Comparison of ENCODE assay signal across 16 cellular contexts in genomic region chr12:112839386-112839972, GRCh38. TPM values are rescaled to one million over a fixed set of nuclear protein-coding genes. Genes with fewer than 3 reads are reported as not detected.
DNase-seq lines count a peak whose midpoint lies in the region; ATAC-seq, FAIRE-seq and TF ChIP-seq lines count a peak whose summit lies in the region.
"Had no signal": no experiment of that assay in that cellular context is flagged by ENCODE, and none has a peak within 500 bp of the region (broad histone marks: within the 10 kb centered on the region; RNA-seq: fewer than 3 reads in every experiment).

No MANE protein-coding gene starts in this region.

- H2AFZ ChIP-seq in astrocyte (ENCODE audit: low read depth, low read length): no peak overlapping the region
- no peak overlapping the region for H2AFZ ChIP-seq in hepatocyte

- H3K4me1 ChIP-seq in HUES64 (ENCODE audit: insufficient read depth, low read length): peaks cover 29% of the 10 kb centered on the region
- H3K4me1 ChIP-seq in astrocyte (ENCODE audit: insufficient read depth, low read length): peaks cover 46% of the 10 kb centered on the region
- peaks cover 16% of the 10 kb centered on the region for H3K4me1 ChIP-seq in hepatocyte (ENCODE audit: insufficient read depth)
- H3K4me1 ChIP-seq: adrenal gland had no signal

- H3K27ac ChIP-seq in HUES64 (ENCODE audit: low read depth, low read length) (peak overlapping the region; percentile 60; the same call in 1 of the 2 replicates), astrocyte (ENCODE audit: low read depth, low read length) (peak overlapping the region; percentile 79), hepatocyte (peak overlapping the region; percentile 73)
- H3K27ac ChIP-seq: adrenal gland had no signal

- H3K4me3 ChIP-seq in AG09309 (ENCODE audit: control insufficient read depth, low read depth, low read length) (no peak overlapping the region), HUES64 (ENCODE audit: low read length) (no peak overlapping the region), astrocyte (ENCODE audit: insufficient read depth, low read depth, low read length) (no peak overlapping the region), hepatocyte (no peak overlapping the region)
- H3K4me3 ChIP-seq: adrenal gland, mucosa of descending colon had no signal

- H3K4me2 ChIP-seq in astrocyte (ENCODE audit: low read length) (peak overlapping the region; percentile 48), hepatocyte (no peak overlapping the region)

- H3K79me2 ChIP-seq in astrocyte (ENCODE audit: insufficient read depth, low read length) (no peaks in the 10 kb centered on the region), hepatocyte (no peaks in the 10 kb centered on the region)

- ATAC-seq in activated T-cell treated with anti-CD3 and anti-CD28 coated beads, Interleukin-2, amount 50 U/mL, for 4 hours: no peak
- no peak for ATAC-seq in GM19455 (IDR thresholded peaks at IDR 0.05; ENCODE audit: unreplicated experiment)
- ATAC-seq in GM21390 (IDR thresholded peaks at IDR 0.05; ENCODE audit: unreplicated experiment): no peak
- ATAC-seq: mucosa of descending colon had no signal

- H3K27me3 Mint-ChIP-seq in astrocyte (ENCODE audit: low read depth, unreplicated experiment): no peaks in the 10 kb centered on the region
- peaks cover 33% of the 10 kb centered on the region for H3K27me3 Mint-ChIP-seq in activated T-cell treated with anti-CD3 and anti-CD28 coated beads, Interleukin-2, amount 50 U/mL, for 4 hours (ENCODE audit: low read depth)

- no peaks in the 10 kb centered on the region for H3K36me3 ChIP-seq in HUES64 (ENCODE audit: insufficient read depth, low read length)
- no peaks in the 10 kb centered on the region for H3K36me3 ChIP-seq in astrocyte (ENCODE audit: insufficient read depth, low read length)
- H3K36me3 ChIP-seq in hepatocyte (replicated peaks; ENCODE audit: insufficient read depth, low read depth): no peaks in the 10 kb centered on the region
- H3K36me3 ChIP-seq: adrenal gland had no signal

- peaks cover 36% of the 10 kb centered on the region for H3K4me1 Mint-ChIP-seq in astrocyte (ENCODE audit: low read depth, unreplicated experiment)
- H3K4me1 Mint-ChIP-seq in activated T-cell treated with anti-CD3 and anti-CD28 coated beads, Interleukin-2, amount 50 U/mL, for 4 hours (ENCODE audit: low read depth): no peaks in the 10 kb centered on the region

- no peaks in the 10 kb centered on the region for H3K36me3 Mint-ChIP-seq in astrocyte (ENCODE audit: low read depth, unreplicated experiment)
- H3K36me3 Mint-ChIP-seq in activated T-cell treated with anti-CD3 and anti-CD28 coated beads, Interleukin-2, amount 50 U/mL, for 4 hours (ENCODE audit: insufficient read depth): no peaks in the 10 kb centered on the region

- H3K9ac ChIP-seq in HUES64 (ENCODE audit: low read depth, low read length) (no peak overlapping the region), astrocyte (ENCODE audit: low read length) (peak overlapping the region; percentile 50)

- TF ChIP-seq CTCF in AG09309 (IDR thresholded peaks at IDR 0.05; ENCODE audit: control insufficient read depth, insufficient read depth, low read depth, low read length, missing control alignments) (no peak), astrocyte (IDR thresholded peaks at IDR 0.05; ENCODE audit: insufficient read depth, low read depth, low read length) (no peak), hepatocyte (IDR thresholded peaks at IDR 0.05; ENCODE audit: poor library complexity) (no peak)

- H3K9me3 Mint-ChIP-seq in astrocyte (ENCODE audit: unreplicated experiment): no peaks in the 10 kb centered on the region
- no peaks in the 10 kb centered on the region for H3K9me3 Mint-ChIP-seq in activated T-cell treated with anti-CD3 and anti-CD28 coated beads, Interleukin-2, amount 50 U/mL, for 4 hours

- H4K20me1 ChIP-seq in astrocyte (ENCODE audit: insufficient read depth, low read length): no peaks in the 10 kb centered on the region
- H4K20me1 ChIP-seq in hepatocyte (ENCODE audit: insufficient read depth, poor library complexity, severe bottlenecking): no peaks in the 10 kb centered on the region

- no peak for FAIRE-seq in astrocyte (lab: Jason Lieb, UNC)

- H3K27ac Mint-ChIP-seq in astrocyte (ENCODE audit: unreplicated experiment): peak overlapping the region; percentile 98

- DNase-seq in AG09309 (ENCODE audit: low read depth) (peak; percentile 24), astrocyte (ENCODE audit: low read depth) (peak; percentile 78), hepatocyte (ENCODE audit: low spot score) (peak; percentile 64), cerebellum (ENCODE audit: low spot score) (no peak)
- DNase-seq in activated T-cell treated with anti-CD3 and anti-CD28 coated beads, Interleukin-2, amount 50 U/mL, for 4 hours: no peak
- DNase-seq: mucosa of descending colon, NCI-H524 treated with DMSO at 0.1 percent for 48 hours, retina, T1000 had no signal

- no peaks in the 10 kb centered on the region for H3K9me3 ChIP-seq in HUES64 (ENCODE audit: insufficient read depth, low read depth, low read length)
- no peaks in the 10 kb centered on the region for H3K9me3 ChIP-seq in astrocyte (ENCODE audit: insufficient read depth, low read depth, low read length)
- no peaks in the 10 kb centered on the region for H3K9me3 ChIP-seq in hepatocyte (ENCODE audit: low read depth)
- H3K9me3 ChIP-seq: adrenal gland, mucosa of descending colon had no signal

- 84% methylated on average over 5 of the region's 5 CpGs for WGBS in HUES64
- WGBS in hepatocyte (ENCODE audit: low lambda C conversion rate, missing lambda C conversion rate): 62% methylated on average over 5 of the region's 5 CpGs

- H3K9me2 ChIP-seq in hepatocyte (replicated peaks; ENCODE audit: insufficient read depth): no peaks in the 10 kb centered on the region

- H3K27me3 ChIP-seq in HUES64 (ENCODE audit: insufficient read depth, low read length) (no peaks in the 10 kb centered on the region), astrocyte (ENCODE audit: insufficient read depth, low read length) (no peaks in the 10 kb centered on the region), hepatocyte (no peaks in the 10 kb centered on the region)
- H3K27me3 ChIP-seq: adrenal gland had no signal

- H3K4me3 Mint-ChIP-seq in astrocyte (ENCODE audit: unreplicated experiment): no peak overlapping the region
- H3K4me3 Mint-ChIP-seq in activated T-cell treated with anti-CD3 and anti-CD28 coated beads, Interleukin-2, amount 50 U/mL, for 4 hours: no peak overlapping the region

RNA-seq across cellular contexts. Expression of gene RPH3A, which starts 47.9 kb away (rescaled TPM):
- 0.40 TPM for polyA plus RNA-seq in HUES64 (2013, experiment 1 of 2)
- 0.19 TPM for polyA plus RNA-seq in HUES64 (2013, experiment 2 of 2)
- total RNA-seq in astrocyte: not detected in 2 replicates
- total RNA-seq in hepatocyte: not detected in 2 replicates
- not detected in 2 replicates for polyA plus RNA-seq in hepatocyte
- total RNA-seq in activated T-cell treated with anti-CD3 and anti-CD28 coated beads, Interleukin-2, amount 50 U/mL, for 4 hours: not detected
- 14.2 TPM for total RNA-seq in cerebellum
- total RNA-seq: activated CD8-positive, alpha-beta memory T cell treated with anti-CD3 and anti-CD28 coated beads for 36 hours; ureter had no signal
- polyA plus RNA-seq: BJ had no signal

Comparison
In these comparisons a context has a peak if more than half of its experiments do, and no peak if none do; other contexts are left out.
1. DNase-seq: peak in AG09309 (single experiment), astrocyte (single experiment) and hepatocyte (single experiment); none in activated T-cell treated with anti-CD3 and anti-CD28 coated beads, Interleukin-2, amount 50 U/mL, for 4 hours (single experiment) and cerebellum (single experiment).
2. RNA of gene RPH3A, which starts 47.9 kb away (total RNA-seq): 14.2 TPM in cerebellum (single experiment); not detected in astrocyte, not detected in hepatocyte and not detected in activated T-cell treated with anti-CD3 and anti-CD28 coated beads, Interleukin-2, amount 50 U/mL, for 4 hours; every median in the first group is over 10 times any median in the second.
3. Peak in every context shown above with its lines, with median percentiles within 50 percentile points of each other: H3K27ac ChIP-seq.